ENCODE assay signal across 24 cellular contexts in the genomic region with DNA sequence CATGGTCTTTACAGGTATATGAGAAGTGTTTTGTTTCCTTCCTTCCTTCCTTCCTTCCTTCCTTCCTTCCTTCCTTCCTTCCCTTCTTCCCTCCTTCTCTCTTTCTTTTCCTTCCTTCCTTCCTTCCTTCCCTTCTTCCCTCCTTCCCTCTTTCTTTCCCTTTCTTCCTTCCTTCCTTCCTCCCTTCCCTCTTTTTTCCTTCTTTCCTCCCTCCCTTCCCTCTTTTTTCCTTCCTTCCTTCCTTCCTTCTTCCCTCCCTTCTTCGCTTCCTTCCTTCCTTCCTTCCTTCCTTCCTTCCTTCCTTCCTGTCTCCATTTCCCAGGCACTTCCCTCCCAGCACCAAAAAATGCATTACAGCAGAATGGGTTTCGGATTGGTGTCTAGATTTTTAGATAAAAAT.
A peak's percentile ranks its signal among the peaks of the same experiment; 100 is the strongest.
DNase-seq lines count a peak whose midpoint lies in the region; ATAC-seq lines count a peak whose summit lies in the region.
"Had no signal": no experiment of that assay in that cellular context is flagged by ENCODE, and none has a peak within 500 bp of the region (broad histone marks: within the 10 kb centered on the region; RNA-seq: fewer than 3 reads in every experiment).

No MANE protein-coding gene starts in this region.

- no peaks in the 10 kb centered on the region for H3K36me3 ChIP-seq in SK-N-MC (ENCODE audit: insufficient read depth, low read length)
- H3K36me3 ChIP-seq: BE2C, BLaER1 had no signal

- H3K27me3 Mint-ChIP-seq in stimulated activated naive CD8-positive, alpha-beta T cell treated with anti-CD3 and anti-CD28 coated beads, Interleukin-15, amount 100 ng/mL, for 72 hours, result peaks cover 15% of the 10 kb centered on the region

- H3K27ac Mint-ChIP-seq in stimulated activated naive CD8-positive, alpha-beta T cell treated with anti-CD3 and anti-CD28 coated beads, Interleukin-15, amount 100 ng/mL, for 72 hours, result peak overlapping the region; percentile 3 to 21
- H3K27ac Mint-ChIP-seq: CD14-positive monocyte; CD4-positive, alpha-beta memory T cell; CD4-positive, CD25-positive, alpha-beta regulatory T cell; CD8-positive, alpha-beta memory T cell had no signal

- H3K4me3 ChIP-seq in SK-N-MC, result 0 out of 2 replicates have a peak overlapping the region, but pooled peaks have one; percentile 36
- H3K4me3 ChIP-seq: A549, BLaER1, GM12878 had no signal

- no peak for ATAC-seq in stimulated activated naive CD8-positive, alpha-beta T cell treated with anti-CD3 and anti-CD28 coated beads, Interleukin-15, amount 100 ng/mL, for 72 hours
- no peak for ATAC-seq in stimulated activated naive CD8-positive, alpha-beta T cell treated with anti-CD3 and anti-CD28 coated beads, Interleukin-15, Interleukin-2, amounts not matched to agents 100 U/mL and 50 U/mL, for 24 hours
- no peak for ATAC-seq in GM19023 (IDR thresholded peaks at IDR 0.05; ENCODE audit: unreplicated experiment)
- ATAC-seq: A549, GM12878 had no signal

- no peak overlapping the region for H3K4me3 Mint-ChIP-seq in stimulated activated naive CD8-positive, alpha-beta T cell treated with anti-CD3 and anti-CD28 coated beads, Interleukin-15, amount 100 ng/mL, for 72 hours
- H3K4me3 Mint-ChIP-seq: CD14-positive monocyte; CD4-positive, alpha-beta memory T cell; CD4-positive, CD25-positive, alpha-beta regulatory T cell; CD8-positive, alpha-beta memory T cell had no signal

- H3K9me3 Mint-ChIP-seq in stimulated activated naive CD8-positive, alpha-beta T cell treated with anti-CD3 and anti-CD28 coated beads, Interleukin-15, amount 100 ng/mL, for 72 hours, result no peaks in the 10 kb centered on the region
- H3K9me3 Mint-ChIP-seq: CD4-positive, alpha-beta memory T cell; CD8-positive, alpha-beta memory T cell had no signal

- no peak for DNase-seq in stimulated activated naive CD8-positive, alpha-beta T cell treated with anti-CD3 and anti-CD28 coated beads, Interleukin-15, amount 100 ng/mL, for 72 hours
- DNase-seq in stimulated activated naive CD8-positive, alpha-beta T cell treated with anti-CD3 and anti-CD28 coated beads, Interleukin-15, Interleukin-2, amounts not matched to agents 100 U/mL and 50 U/mL, for 24 hours, result no peak
- DNase-seq in SK-N-MC (ENCODE audit: low read depth, low spot score) (peak; percentile 90), NCI-H187 treated with DMSO at 0.1 percent for 48 hours (lab: John Stamatoyannopoulos, UW) (no peak)
- DNase-seq: ACHN; BE2C; C1 segment of cervical spinal cord; CD4-positive, alpha-beta memory T cell; CD4-positive, CD25-positive, alpha-beta regulatory T cell; CD8-positive, alpha-beta memory T cell; COR-L47; DMS 273 treated with DMSO at 0.1 percent for 48 hours; DMS153; DMS53; DMS79; DND-41; EL; GDM1 had no signal

- peak overlapping the region; percentile 98 for H3K27ac ChIP-seq in SK-N-MC
- H3K27ac ChIP-seq: 22Rv1, A549, BLaER1 had no signal

- no peak overlapping the region for H3K9ac ChIP-seq in SK-N-MC (ENCODE audit: insufficient read length)
- H3K9ac ChIP-seq: BLaER1 had no signal

- no peaks in the 10 kb centered on the region for H3K9me3 ChIP-seq in SK-N-MC (ENCODE audit: low read depth, low read length)
- H3K9me3 ChIP-seq: A549, BE2C, BLaER1 had no signal

- H3K4me1 Mint-ChIP-seq in stimulated activated naive CD8-positive, alpha-beta T cell treated with anti-CD3 and anti-CD28 coated beads, Interleukin-15, amount 100 ng/mL, for 72 hours, result no peaks in the 10 kb centered on the region
- H3K4me1 Mint-ChIP-seq: CD14-positive monocyte; CD4-positive, alpha-beta memory T cell; CD4-positive, CD25-positive, alpha-beta regulatory T cell; CD8-positive, alpha-beta memory T cell had no signal
